8 cellular contexts compared by ENCODE assay signal in genomic region chr16:23182675-23183485, GRCh38. TPM values are rescaled to one million over a fixed set of nuclear protein-coding genes. Genes with fewer than 3 reads are reported as not detected.
A peak's percentile ranks its signal among the peaks of the same experiment; 100 is the strongest.
DNase-seq lines count a peak whose midpoint lies in the region; ATAC-seq and TF ChIP-seq lines count a peak whose summit lies in the region.

A gene with protein sequence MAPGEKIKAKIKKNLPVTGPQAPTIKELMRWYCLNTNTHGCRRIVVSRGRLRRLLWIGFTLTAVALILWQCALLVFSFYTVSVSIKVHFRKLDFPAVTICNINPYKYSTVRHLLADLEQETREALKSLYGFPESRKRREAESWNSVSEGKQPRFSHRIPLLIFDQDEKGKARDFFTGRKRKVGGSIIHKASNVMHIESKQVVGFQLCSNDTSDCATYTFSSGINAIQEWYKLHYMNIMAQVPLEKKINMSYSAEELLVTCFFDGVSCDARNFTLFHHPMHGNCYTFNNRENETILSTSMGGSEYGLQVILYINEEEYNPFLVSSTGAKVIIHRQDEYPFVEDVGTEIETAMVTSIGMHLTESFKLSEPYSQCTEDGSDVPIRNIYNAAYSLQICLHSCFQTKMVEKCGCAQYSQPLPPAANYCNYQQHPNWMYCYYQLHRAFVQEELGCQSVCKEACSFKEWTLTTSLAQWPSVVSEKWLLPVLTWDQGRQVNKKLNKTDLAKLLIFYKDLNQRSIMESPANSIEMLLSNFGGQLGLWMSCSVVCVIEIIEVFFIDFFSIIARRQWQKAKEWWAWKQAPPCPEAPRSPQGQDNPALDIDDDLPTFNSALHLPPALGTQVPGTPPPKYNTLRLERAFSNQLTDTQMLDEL (plus strand): TSS chr16:23182745. CDS start chr16:23186272, 3,527 bp downstream.

- H3K4me1 Mint-ChIP-seq in GM23338, result peaks cover 9% of the 10 kb centered on the region

- TF ChIP-seq CTCF in GM23338 (conservative IDR thresholded peaks at IDR 0.05; ENCODE audit: low read depth in 2 of 2) (no peak), Peyer's patch (IDR thresholded peaks at IDR 0.05) (no peak), psoas muscle (IDR thresholded peaks at IDR 0.05) (peak; percentile 33)

- peak within 1 kb of the TSS; percentile 98 for H3K4me2 ChIP-seq in GM23338

- intact Hi-C loops in psoas muscle (cut with DNase I), result loop anchor here (1.0 kb wide), 1 partner anchor 251 kb away; no protein-coding TSS in a partner anchor

- no peak within 1 kb of the TSS for H3K27ac Mint-ChIP-seq in GM23338

- ATAC-seq in GM23338 (peak; percentile 87), psoas muscle (peak; percentile 25 to 48 (median 34)), GM18505 (IDR thresholded peaks at IDR 0.05; ENCODE audit: unreplicated experiment) (no peak)

- H4K20me1 ChIP-seq in GM23338 (replicated peaks; ENCODE audit: insufficient read depth), result no peaks in the 10 kb centered on the region; the same call in 1 of the 2 replicates

- H3K27me3 Mint-ChIP-seq in GM23338 (ENCODE audit: insufficient read depth, low read depth, poor library complexity), result peaks cover 28% of the 10 kb centered on the region

- no peak for TF ChIP-seq POLR2A in Peyer's patch (IDR thresholded peaks at IDR 0.05)
- TF ChIP-seq POLR2A in GM18505 (IDR thresholded peaks at IDR 0.05; ENCODE audit: borderline replicate concordance, extremely low read depth, insufficient read depth, insufficient read length), result no peak

- no peaks in the 10 kb centered on the region; the same call in 2 of the 3 replicates for H3K36me3 Mint-ChIP-seq in GM23338 (ENCODE audit: low read depth)

- no peaks in the 10 kb centered on the region for H3F3A ChIP-seq in GM23338 (replicated peaks; ENCODE audit: low read depth)

- H3K79me2 ChIP-seq in GM23338 (replicated peaks; ENCODE audit: insufficient read depth), result no peaks in the 10 kb centered on the region

- H3K27me3 ChIP-seq in GM23338 (ENCODE audit: insufficient read depth) (peaks cover 38% of the 10 kb centered on the region), Peyer's patch (peaks cover 0 to 10% of the 10 kb centered on the region in 2 donors), psoas muscle (ENCODE audit: insufficient read depth in 3 of 3, low read length in 2 of 3) (peaks cover 0 to 57% (median 7%) of the 10 kb centered on the region in 3 donors)

- H3K9me3 ChIP-seq in Peyer's patch, result no peaks in the 10 kb centered on the region
- H3K9me3 ChIP-seq in psoas muscle, result no peaks in the 10 kb centered on the region

- 1 to 2% (median 1%) methylated on average over 58 to 70 of the region's 70 CpGs for WGBS in psoas muscle, 3 donors

- DNase-seq in DMS79 treated with DMSO at 0.1 percent for 48 hours (lab: John Stamatoyannopoulos, UW) (peak; percentile 68), GM23338 (ENCODE audit: low spot score) (peak; percentile 52), Peyer's patch (peak in 2 of 3 donors; percentile 49), germinal center (ENCODE audit: low spot score) (peak; percentile 51), psoas muscle (peak in 1 of 2 donors; percentile 11), NCI-H2196 (lab: John Stamatoyannopoulos, UW; ENCODE audit: unreplicated experiment) (no peak), AG08395 (ENCODE audit: low spot score) (no peak)

- H3K4me1 ChIP-seq in GM23338 (ENCODE audit: insufficient read depth) (peaks cover 22% of the 10 kb centered on the region; the same call in 1 of the 2 replicates), Peyer's patch (peaks cover 0 to 15% (median 10%) of the 10 kb centered on the region in 4 donors), psoas muscle (peaks cover 10% of the 10 kb centered on the region)

- H3K27ac ChIP-seq in GM23338 (ENCODE audit: low read depth), result no peak within 1 kb of the TSS
- H3K27ac ChIP-seq in Peyer's patch, result no peak within 1 kb of the TSS
- no peak within 1 kb of the TSS for H3K27ac ChIP-seq in psoas muscle

- no peaks in the 10 kb centered on the region for H3K36me3 ChIP-seq in GM23338 (ENCODE audit: insufficient read depth)
- H3K36me3 ChIP-seq in Peyer's patch, result no peaks in the 10 kb centered on the region
- no peaks in the 10 kb centered on the region for H3K36me3 ChIP-seq in psoas muscle (ENCODE audit: insufficient read depth in 1 of 2, low read depth in 1 of 2)

- H3K9me2 ChIP-seq in GM23338 (ENCODE audit: insufficient read depth), result no peaks in the 10 kb centered on the region

- H3K9me3 Mint-ChIP-seq in GM23338, result no peaks in the 10 kb centered on the region; the same call in 2 of the 3 replicates

- peak within 1 kb of the TSS; percentile 97 for H2AFZ ChIP-seq in GM23338

- H3K4me3 ChIP-seq in GM23338, result peak within 1 kb of the TSS; percentile 85
- H3K4me3 ChIP-seq in Peyer's patch, result peak within 1 kb of the TSS; percentile 16 to 53 (median 40)
- H3K4me3 ChIP-seq in psoas muscle, result peak within 1 kb of the TSS; percentile 56

- peak within 1 kb of the TSS; percentile 78 for H3K4me3 Mint-ChIP-seq in GM23338

TF ChIP-seq in GM23338, 12 proteins besides CTCF, POLR2A, EP300 and RAD21:
- TF ChIP-seq JUNB (IDR thresholded peaks at IDR 0.05; ENCODE audit: unreplicated experiment) (no peak), ETS1 (IDR thresholded peaks at IDR 0.05) (no peak), POLR2AphosphoS5 (IDR thresholded peaks at IDR 0.05; ENCODE audit: low read depth) (peak; percentile 43; the same call in 1 of the 2 replicates)

RNA-seq across cellular contexts. Expression of the gene that starts here (rescaled TPM):
- total RNA-seq in GM23338 (2014; rRNA removed; shearing (Covaris generic)), result 1.1 and 1.2 TPM in 2 replicates
- polyA plus RNA-seq in GM23338 (2016; fragmentation: Nextera tagmentation; extraction: Ambion mirVana), result 0.97 and 1.1 TPM in 2 replicates
- 1 to 10 TPM in 2 of 4 donors, under 1 TPM in 1, not detected in 1; 0.54 to 2.6 (median 1.4) TPM for total RNA-seq in Peyer's patch
- total RNA-seq in psoas muscle, result not detected
- polyA plus RNA-seq in psoas muscle, result under 1 TPM in 2 of 3 donors, not detected in 1; 0.01 to 0.08 TPM

Comparison
In these comparisons a context has a peak if more than half of its experiments do, and no peak if none do; other contexts are left out.
1. Peak in ATAC-seq and H3K4me3 ChIP-seq in psoas muscle; RNA of the gene not detected or under 1 TPM.
2. DNase-seq: peak in DMS79 treated with DMSO at 0.1 percent for 48 hours (single experiment), GM23338 (single experiment), Peyer's patch (2 of 3) and germinal center (single experiment); none in NCI-H2196 (single experiment) and AG08395 (single experiment).
3. Peak in every context shown above with its lines, with median percentiles within 50 percentile points of each other: H3K4me3 ChIP-seq.